Comparison of ENCODE assay signal across 8 cellular contexts in the genomic region with DNA sequence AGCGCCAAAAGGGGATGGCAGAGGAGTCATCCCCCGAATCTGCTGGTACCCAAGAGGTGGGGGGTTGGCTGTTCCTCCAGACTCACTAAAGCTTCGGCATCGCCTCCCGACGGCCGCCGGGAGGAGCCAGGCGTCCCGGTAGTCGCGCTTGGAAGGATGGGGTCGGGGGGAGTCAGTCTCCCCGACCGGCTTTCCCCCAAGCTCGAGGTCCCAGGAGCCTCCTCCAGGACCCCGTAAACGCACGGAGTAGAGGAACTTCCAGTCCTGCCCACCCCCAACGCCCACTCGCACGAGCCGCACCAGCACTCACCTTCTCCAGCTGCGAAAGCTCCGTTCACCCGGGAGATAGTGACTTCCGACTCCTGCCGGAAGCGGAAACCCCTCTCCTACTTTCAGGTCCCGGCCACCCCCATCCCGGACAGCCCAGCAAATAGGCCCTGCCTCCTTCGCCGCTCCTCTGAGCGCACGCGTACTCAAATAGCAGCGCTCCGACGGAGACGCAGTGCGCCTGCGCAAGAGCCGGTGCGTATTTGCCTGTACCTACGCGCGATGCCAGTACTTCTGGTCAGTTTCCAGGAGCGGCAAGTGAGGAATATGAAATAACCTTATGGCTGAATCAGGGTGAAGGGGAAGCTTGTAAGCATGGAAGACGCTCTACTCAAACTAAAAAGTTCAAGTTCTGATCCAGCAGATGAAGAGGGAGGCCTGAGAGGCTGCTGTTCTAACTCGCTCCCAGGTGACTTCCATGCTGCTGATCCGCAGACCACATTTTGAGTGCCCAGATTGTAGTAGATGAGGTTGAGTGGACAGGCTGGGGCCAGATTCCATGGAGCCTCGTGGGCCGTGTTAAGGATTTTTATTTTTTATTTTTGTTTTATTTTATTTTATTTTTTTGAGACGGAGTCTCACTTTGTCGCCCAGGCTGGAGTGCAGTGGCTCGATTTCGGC. TPM values are rescaled to one million over a fixed set of nuclear protein-coding genes. Genes with fewer than 3 reads are reported as not detected.
DNase-seq lines count a peak whose midpoint lies in the region; ATAC-seq and TF ChIP-seq lines count a peak whose summit lies in the region.

A gene (minus strand): TSS at position 350 of the 948 bp plus-strand sequence. CDS start 4,883 bp downstream, outside the sequence.

- H3K4me1 ChIP-seq in adipocyte (ENCODE audit: control insufficient read depth, insufficient read depth, low read length) = peaks cover 15% of the 10 kb centered on the region
- peaks cover 8% of the 10 kb centered on the region for H3K4me1 ChIP-seq in cardiac muscle cell (ENCODE audit: low read depth)
- H3K4me1 ChIP-seq in parathyroid adenoma = peaks cover 16% of the 10 kb centered on the region
- H3K4me1 ChIP-seq in tibial nerve = peaks cover 0 to 44% (median 17%) of the 10 kb centered on the region in 4 donors

- peak within 1 kb of the TSS; percentile 64 for H2AFZ ChIP-seq in parathyroid adenoma

- DNase-seq in GM12864 (ENCODE audit: low read depth) (peak; percentile 97), NCI-H1436 (lab: John Stamatoyannopoulos, UW) (peak; percentile 98), T follicular helper cell (ENCODE audit: low read depth) (peak; percentile 95), adipocyte (ENCODE audit: low read depth) (peak; percentile 100), cardiac muscle cell (ENCODE audit: low read depth in 1 of 2, low spot score in 1 of 2) (peak; percentile 99), tibial nerve (ENCODE audit: low spot score in 2 of 2) (peak; percentile 91 to 92)

- no peaks in the 10 kb centered on the region for H3K27me3 ChIP-seq in adipocyte (replicated peaks; ENCODE audit: control insufficient read depth, insufficient read depth, low read length)
- H3K27me3 ChIP-seq in cardiac muscle cell = no peaks in the 10 kb centered on the region
- H3K27me3 ChIP-seq in parathyroid adenoma (ENCODE audit: control insufficient read depth, insufficient read depth, low read length) = no peaks in the 10 kb centered on the region
- H3K27me3 ChIP-seq in tibial nerve = no peaks in the 10 kb centered on the region

- peak within 1 kb of the TSS; percentile 74 for H3K27ac ChIP-seq in cardiac muscle cell
- peak within 1 kb of the TSS; percentile 48 for H3K27ac ChIP-seq in parathyroid adenoma
- H3K27ac ChIP-seq in tibial nerve = peak within 1 kb of the TSS; percentile 58 to 88 (median 79)

- peak; percentile 61 to 85 for TF ChIP-seq POLR2A in tibial nerve (IDR thresholded peaks at IDR 0.05)

- H3K4me2 ChIP-seq in parathyroid adenoma (ENCODE audit: low read length) = peak within 1 kb of the TSS; percentile 99

- peak; percentile 12 for TF ChIP-seq CTCF in GM12864 (IDR thresholded peaks at IDR 0.05; ENCODE audit: low read depth, low read length, missing control alignments)
- peak; percentile 30 for TF ChIP-seq CTCF in cardiac muscle cell (IDR thresholded peaks at IDR 0.05; ENCODE audit: low read depth, low read length)
- no peak for TF ChIP-seq CTCF in parathyroid adenoma (IDR thresholded peaks at IDR 0.05)
- peak in 2 of 5 experiments; percentile 9 to 19 for TF ChIP-seq CTCF in tibial nerve (IDR thresholded peaks at IDR 0.05)

- 2 to 5% methylated on average over 32 to 57 of the region's 57 CpGs for WGBS in tibial nerve, 2 donors

- peaks cover 22% of the 10 kb centered on the region for H3K79me2 ChIP-seq in parathyroid adenoma

- H3K9me3 ChIP-seq in adipocyte (ENCODE audit: control insufficient read depth, low read length) (no peaks in the 10 kb centered on the region), cardiac muscle cell (ENCODE audit: low read depth) (no peaks in the 10 kb centered on the region), parathyroid adenoma (ENCODE audit: control insufficient read depth, low read length) (no peaks in the 10 kb centered on the region), tibial nerve (no peaks in the 10 kb centered on the region)

- peak; percentile 96 to 98 for TF ChIP-seq EP300 in tibial nerve (IDR thresholded peaks at IDR 0.05)

- H3K36me3 ChIP-seq in adipocyte (ENCODE audit: control insufficient read depth, insufficient read depth, low read length, severe bottlenecking) (peaks cover 9% of the 10 kb centered on the region), cardiac muscle cell (no peaks in the 10 kb centered on the region), parathyroid adenoma (ENCODE audit: control insufficient read depth, insufficient read depth, low read length) (no peaks in the 10 kb centered on the region), tibial nerve (peaks cover 0 to 27% (median 4%) of the 10 kb centered on the region in 3 donors)

- ATAC-seq in HG02759 (IDR thresholded peaks at IDR 0.05; ENCODE audit: unreplicated experiment) = peak; percentile 83

- H3K9ac ChIP-seq in adipocyte (ENCODE audit: low read length) (peak within 1 kb of the TSS; percentile 92), parathyroid adenoma (peak within 1 kb of the TSS; percentile 13)

- H3K4me3 ChIP-seq in GM12864 (ENCODE audit: low read depth, low read length) = peak within 1 kb of the TSS; percentile 86
- peak within 1 kb of the TSS; percentile 94 for H3K4me3 ChIP-seq in adipocyte (ENCODE audit: low read length)
- peak within 1 kb of the TSS; percentile 89 for H3K4me3 ChIP-seq in cardiac muscle cell
- H3K4me3 ChIP-seq in parathyroid adenoma (ENCODE audit: low read depth, low read length) = peak within 1 kb of the TSS; percentile 97
- peak within 1 kb of the TSS; percentile 72 to 95 (median 82) for H3K4me3 ChIP-seq in tibial nerve

RNA-seq across cellular contexts. Expression of the gene that starts here (rescaled TPM):
- 44.3 and 45.3 TPM in 2 replicates for total RNA-seq in cardiac muscle cell
- 80.2 and 98.6 TPM in 2 replicates for polyA plus RNA-seq in cardiac muscle cell
- total RNA-seq in tibial nerve = 10 to 100 TPM; 26.8 to 34.1 (median 28.9) TPM

Comparison
In these comparisons a context has a peak if more than half of its experiments do, and no peak if none do; other contexts are left out.
1. Peak in every context shown above with its lines: DNase-seq, ATAC-seq, H3K4me3 ChIP-seq and H3K27ac ChIP-seq.